In the genomic region with DNA sequence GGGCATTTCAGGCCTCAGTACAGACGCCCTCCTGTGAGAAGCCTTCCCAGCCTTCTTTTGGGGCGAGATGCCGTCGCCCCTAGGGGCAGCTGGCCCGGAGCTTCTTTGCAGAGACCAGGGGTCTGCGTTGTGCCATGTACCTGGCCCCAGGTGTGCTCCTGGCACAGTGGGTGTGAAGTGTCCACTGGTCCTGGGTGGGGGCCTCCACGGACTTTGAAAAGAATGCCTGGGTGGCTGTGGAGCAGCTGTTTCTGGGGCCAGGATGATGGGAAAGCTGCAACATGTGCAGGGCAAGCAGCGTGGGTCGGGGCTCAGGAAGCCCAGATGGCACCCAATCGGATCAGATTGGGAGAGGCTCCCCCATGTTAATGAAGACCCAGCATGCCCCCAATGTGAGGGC, we compare ENCODE assay signal across 32 cellular contexts. TPM values are rescaled to one million over a fixed set of nuclear protein-coding genes. Genes with fewer than 3 reads are reported as not detected.
"Had no signal": no experiment of that assay in that cellular context is flagged by ENCODE, and none has a peak within 500 bp of the region (broad histone marks: within the 10 kb centered on the region; RNA-seq: fewer than 3 reads in every experiment).

No MANE protein-coding gene starts in this region.

- H3K4me1 ChIP-seq: foreskin keratinocyte, right lobe of liver had no signal

- H3K36me3 ChIP-seq: left lung, right lobe of liver, suprapubic skin had no signal

- H3K9me3 ChIP-seq: esophagus muscularis mucosa, heart left ventricle, left lung, right lobe of liver, suprapubic skin had no signal

- H3K27ac Mint-ChIP-seq: activated CD4-positive, alpha-beta memory T cell treated with anti-CD3 and anti-CD28 coated beads, Interleukin-2, amount 10 ng/mL, durations not matched to agents 7 days and 5 days; activated CD4-positive, alpha-beta T cell treated with anti-CD3 and anti-CD28 coated beads, Interleukin-2, amount 10 ng/mL, durations not matched to agents 7 days and 5 days; activated T-cell treated with anti-CD3 and anti-CD28 coated beads, Interleukin-2, amount 50 U/mL, for 24 hours; activated T-helper 17 cell treated with anti-CD3 and anti-CD28 coated beads, Interleukin-2, amount 50 U/mL, for 72 hours; effector memory CD8-positive, alpha-beta T cell; stimulated activated naive B cell treated with anti-CD40 and anti-IgM and Interleukin-4, amounts not matched to agents 10 μg/mL and 1 μg/mL and 100 μg/mL, for 72 hours; T-helper 17 cell had no signal

- H3K9me3 Mint-ChIP-seq: activated CD4-positive, alpha-beta memory T cell treated with anti-CD3 and anti-CD28 coated beads, Interleukin-2, amount 10 ng/mL, durations not matched to agents 7 days and 5 days; activated CD4-positive, alpha-beta T cell treated with anti-CD3 and anti-CD28 coated beads, Interleukin-2, amount 10 ng/mL, durations not matched to agents 7 days and 5 days; activated T-cell treated with anti-CD3 and anti-CD28 coated beads, Interleukin-2, amount 50 U/mL, for 24 hours; activated T-helper 17 cell treated with anti-CD3 and anti-CD28 coated beads, Interleukin-2, amount 50 U/mL, for 72 hours; central memory CD8-positive, alpha-beta T cell; effector memory CD8-positive, alpha-beta T cell; nephron; stimulated activated naive B cell treated with anti-CD40 and anti-IgM and Interleukin-4, amounts not matched to agents 10 μg/mL and 1 μg/mL and 100 μg/mL, for 72 hours had no signal

- H3K4me1 Mint-ChIP-seq: activated T-helper 17 cell treated with anti-CD3 and anti-CD28 coated beads, Interleukin-2, amount 50 U/mL, for 72 hours had no signal

- H3K4me3 Mint-ChIP-seq: activated CD4-positive, alpha-beta memory T cell treated with anti-CD3 and anti-CD28 coated beads, Interleukin-2, amount 10 ng/mL, durations not matched to agents 7 days and 5 days; activated CD4-positive, alpha-beta T cell treated with anti-CD3 and anti-CD28 coated beads, Interleukin-2, amount 10 ng/mL, durations not matched to agents 7 days and 5 days; activated T-cell treated with anti-CD3 and anti-CD28 coated beads, Interleukin-2, amount 50 U/mL, for 24 hours; activated T-helper 17 cell treated with anti-CD3 and anti-CD28 coated beads, Interleukin-2, amount 50 U/mL, for 72 hours; central memory CD8-positive, alpha-beta T cell; effector memory CD8-positive, alpha-beta T cell; nephron; stimulated activated naive B cell treated with anti-CD40 and anti-IgM and Interleukin-4, amounts not matched to agents 10 μg/mL and 1 μg/mL and 100 μg/mL, for 72 hours; T-helper 17 cell had no signal

- H3K27ac ChIP-seq: foreskin keratinocyte, left lung, right lobe of liver had no signal

- H3K27me3 Mint-ChIP-seq: progenitor cell of endocrine pancreas had no signal

- H3K36me3 Mint-ChIP-seq: stimulated activated naive B cell treated with anti-CD40 and anti-IgM and Interleukin-4, amounts not matched to agents 10 μg/mL and 1 μg/mL and 100 μg/mL, for 72 hours had no signal

- H3K4me3 ChIP-seq: esophagus muscularis mucosa, heart left ventricle, left lung, lung, right lobe of liver, skin epidermis, suprapubic skin had no signal

- H3K27me3 ChIP-seq: esophagus muscularis mucosa, right lobe of liver, suprapubic skin had no signal

- ATAC-seq: activated T-helper 17 cell treated with anti-CD3 and anti-CD28 coated beads, Interleukin-2, amount 50 U/mL, for 72 hours; foreskin keratinocyte; SK-N-SH treated with all-trans-retinoic acid at 6 μM for 48 hours; T-helper 17 cell had no signal

- DNase-seq: activated CD4-positive, alpha-beta memory T cell treated with anti-CD3 and anti-CD28 coated beads, Interleukin-2, amount 10 ng/mL, durations not matched to agents 7 days and 5 days; activated CD4-positive, alpha-beta T cell treated with anti-CD3 and anti-CD28 coated beads, Interleukin-2, amount 10 ng/mL, durations not matched to agents 7 days and 5 days; activated CD4-positive, CD25-positive, alpha-beta regulatory T cell treated with anti-CD3 and anti-CD28 coated beads, Interleukin-2, amount 50 U/mL, for 72 hours; activated CD8-positive, alpha-beta memory T cell treated with anti-CD3 and anti-CD28 coated beads, Interleukin-2, amount 50 U/mL, for 48 hours; activated gamma-delta T cell treated with Interleukin-2 at 50 U/mL for 16 hours; activated naive CD4-positive, alpha-beta T cell treated with anti-CD3 and anti-CD28 coated beads, Interleukin-2, amount 50 U/mL, for 16 hours; activated T-cell treated with anti-CD3 and anti-CD28 coated beads, Interleukin-2, amount 50 U/mL, for 24 hours; amniotic stem cell; effector memory CD8-positive, alpha-beta T cell; foreskin keratinocyte; mesendoderm; stimulated activated CD4-positive, alpha-beta T cell treated with anti-CD3 and anti-CD28 coated beads, Interleukin-1b, Interleukin-23, amount 100 ng/mL, for 48 hours; stimulated activated CD4-positive, alpha-beta T cell treated with anti-CD3 and anti-CD28 coated beads, Interleukin-4, amount 100 ng/mL, for 4 hours; stimulated activated CD8-positive, alpha-beta memory T cell treated with anti-CD3 and anti-CD28 coated beads, Interleukin-4, amount 100 ng/mL, for 48 hours; stimulated activated naive B cell treated with anti-CD40 and anti-IgM and Interleukin-4, amounts not matched to agents 10 μg/mL and 1 μg/mL and 100 μg/mL, for 72 hours; T-helper 17 cell; T1000 had no signal

RNA-seq across cellular contexts. Expression of a gene that starts 47.8 kb away (rescaled TPM):
- total RNA-seq: activated CD4-positive, alpha-beta T cell treated with anti-CD3 and anti-CD28 coated beads, Interleukin-2, amount 10 ng/mL, durations not matched to agents 7 days and 5 days; endothelial cell of umbilical vein; osteocyte; renal cortical epithelial cell; T-helper 17 cell had no signal
- polyA plus RNA-seq: endothelial cell of umbilical vein had no signal
